8 cellular contexts compared by ENCODE assay signal in the genomic region with DNA sequence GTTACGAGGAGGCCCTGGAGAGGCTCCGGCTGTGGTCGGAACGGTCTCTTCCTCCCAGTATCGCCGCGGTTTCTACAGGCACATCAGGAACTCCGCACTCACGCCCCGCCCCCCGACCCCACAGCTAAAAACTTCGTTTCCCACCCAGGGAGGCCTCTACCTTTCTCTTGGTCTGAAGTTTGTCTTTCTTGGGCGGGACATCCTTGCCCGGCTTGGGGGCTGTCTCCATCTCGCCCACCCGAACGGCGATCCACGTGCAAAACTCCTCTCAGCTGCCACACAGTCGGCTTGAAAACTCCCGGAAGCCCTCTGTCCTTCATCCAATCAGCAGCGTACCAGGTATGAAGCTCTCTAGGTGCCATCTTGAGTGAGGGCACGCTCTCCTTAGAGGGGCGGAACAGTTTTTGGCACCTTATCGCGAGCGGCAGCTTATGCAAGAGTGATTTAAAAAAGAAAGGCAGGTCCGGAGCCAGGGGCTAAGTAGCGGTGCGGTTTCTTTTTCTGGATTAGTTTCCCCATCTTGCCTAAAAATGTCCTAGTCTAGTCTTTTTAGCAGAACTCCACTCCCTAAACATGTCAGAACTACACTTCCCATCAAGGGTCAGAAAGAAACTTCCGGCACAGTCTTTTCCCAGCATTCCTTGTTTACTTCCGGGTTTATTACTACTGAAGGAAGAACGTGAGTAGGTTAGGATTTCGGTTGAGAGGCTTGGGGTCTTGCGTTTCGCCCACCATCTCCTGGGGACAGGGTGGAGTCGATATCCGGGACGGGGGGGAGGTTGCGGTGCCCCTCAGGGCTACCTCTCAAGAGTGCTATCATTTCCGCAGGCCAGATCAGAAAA. TPM values are rescaled to one million over a fixed set of nuclear protein-coding genes. Genes with fewer than 3 reads are reported as not detected.
DNase-seq lines count a peak whose midpoint lies in the region; ATAC-seq and TF ChIP-seq lines count a peak whose summit lies in the region.

Gene PFDN6 (plus strand): TSS at position 660 of the 842 bp plus-strand sequence. CDS start 256 bp downstream, outside the sequence.
A gene with protein sequence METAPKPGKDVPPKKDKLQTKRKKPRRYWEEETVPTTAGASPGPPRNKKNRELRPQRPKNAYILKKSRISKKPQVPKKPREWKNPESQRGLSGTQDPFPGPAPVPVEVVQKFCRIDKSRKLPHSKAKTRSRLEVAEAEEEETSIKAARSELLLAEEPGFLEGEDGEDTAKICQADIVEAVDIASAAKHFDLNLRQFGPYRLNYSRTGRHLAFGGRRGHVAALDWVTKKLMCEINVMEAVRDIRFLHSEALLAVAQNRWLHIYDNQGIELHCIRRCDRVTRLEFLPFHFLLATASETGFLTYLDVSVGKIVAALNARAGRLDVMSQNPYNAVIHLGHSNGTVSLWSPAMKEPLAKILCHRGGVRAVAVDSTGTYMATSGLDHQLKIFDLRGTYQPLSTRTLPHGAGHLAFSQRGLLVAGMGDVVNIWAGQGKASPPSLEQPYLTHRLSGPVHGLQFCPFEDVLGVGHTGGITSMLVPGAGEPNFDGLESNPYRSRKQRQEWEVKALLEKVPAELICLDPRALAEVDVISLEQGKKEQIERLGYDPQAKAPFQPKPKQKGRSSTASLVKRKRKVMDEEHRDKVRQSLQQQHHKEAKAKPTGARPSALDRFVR (minus strand): TSS at position 298 of the 842 bp plus-strand sequence. CDS start 69 bp downstream, at position 229.

- H3K27me3 ChIP-seq in HL-60 (ENCODE audit: insufficient read depth, poor library complexity, severe bottlenecking): no peaks in the 10 kb centered on the region
- H3K27me3 ChIP-seq in lung (ENCODE audit: control insufficient read depth, insufficient read depth): no peaks in the 10 kb centered on the region

- no peaks in the 10 kb centered on the region for H3K27me3 Mint-ChIP-seq in activated CD4-positive, alpha-beta memory T cell treated with anti-CD3 and anti-CD28 coated beads, Interleukin-2, amount 10 ng/mL, durations not matched to agents 7 days and 5 days

- peak within 1 kb of the TSS; percentile 80 for H3K27ac Mint-ChIP-seq in activated CD4-positive, alpha-beta memory T cell treated with anti-CD3 and anti-CD28 coated beads, Interleukin-2, amount 10 ng/mL, durations not matched to agents 7 days and 5 days

- DNase-seq in CMK (ENCODE audit: low read depth) (peak; percentile 75), HL-60 (ENCODE audit: low read depth in 1 of 2, low spot score in 1 of 2) (peak; percentile 85 to 91), NCI-H82 treated with DMSO at 0.1 percent for 48 hours (lab: John Stamatoyannopoulos, UW; ENCODE audit: unreplicated experiment) (peak; percentile 96), lung (ENCODE audit: low spot score) (peak; percentile 87)
- peak; percentile 87 for DNase-seq in activated CD4-positive, alpha-beta memory T cell treated with anti-CD3 and anti-CD28 coated beads, Interleukin-2, amount 10 ng/mL, durations not matched to agents 7 days and 5 days
- DNase-seq in effector CD8-positive, alpha-beta T cell (lab: John Stamatoyannopoulos, UW): peak; percentile 69
- DNase-seq in stimulated activated CD8-positive, alpha-beta memory T cell treated with anti-CD3 and anti-CD28 coated beads, Interleukin-12 subunit alpha, Interleukin-12 subunit beta, amount 100 ng/mL, for 1 hour (ENCODE audit: low read depth): peak; percentile 65

- POLR2A ChIA-PET in activated CD4-positive, alpha-beta memory T cell treated with anti-CD3 and anti-CD28 coated beads, Interleukin-2, amount 10 ng/mL, durations not matched to agents 7 days and 5 days (lab: Charles Lee): interaction anchor here (1.0 to 14.3 kb wide), 18 partner anchors 10 to 317 kb away, joined by 3 to 234 read pairs (median 6); partner anchors contain the start of genes B3GALT4, KIFC1, RGL2 and RPS18

- 0% methylated on average over 41 of the region's 41 CpGs for WGBS in lung, 2 donors

- peaks cover 47% of the 10 kb centered on the region for H3K4me1 Mint-ChIP-seq in activated CD4-positive, alpha-beta memory T cell treated with anti-CD3 and anti-CD28 coated beads, Interleukin-2, amount 10 ng/mL, durations not matched to agents 7 days and 5 days

- CTCF ChIA-PET in activated CD4-positive, alpha-beta memory T cell treated with anti-CD3 and anti-CD28 coated beads, Interleukin-2, amount 10 ng/mL, durations not matched to agents 7 days and 5 days (lab: Charles Lee): interaction anchor here (0.5 to 3.1 kb wide), 7 partner anchors 9 to 100 kb away, joined by 3 to 29 read pairs (median 7); partner anchors contain the start of genes B3GALT4, RGL2, RPS18 and VPS52

- H3K36me3 Mint-ChIP-seq in activated CD4-positive, alpha-beta memory T cell treated with anti-CD3 and anti-CD28 coated beads, Interleukin-2, amount 10 ng/mL, durations not matched to agents 7 days and 5 days (ENCODE audit: low read depth): peaks cover 38% of the 10 kb centered on the region

- peak; percentile 92 for ATAC-seq in GM19463 (IDR thresholded peaks at IDR 0.05; ENCODE audit: unreplicated experiment)
- peak; percentile 93 for ATAC-seq in lung (ENCODE audit: insufficient read depth, low FRiP score)

- TF ChIP-seq CTCF in HL-60 (IDR thresholded peaks at IDR 0.05; ENCODE audit: insufficient read depth, low read length) (no peak), lung (IDR thresholded peaks at IDR 0.05; ENCODE audit: control extremely low read depth, extremely low read depth) (no peak)

- H3K9me3 ChIP-seq in lung (ENCODE audit: control insufficient read depth in 2 of 2, insufficient read depth in 1 of 2, low read length in 1 of 2): peaks cover 0 to 1% of the 10 kb centered on the region in 2 donors

- H3K4me3 ChIP-seq in HL-60 (replicated peaks; ENCODE audit: insufficient read depth, low read length) (peak within 1 kb of the TSS; percentile 79), lung (peak within 1 kb of the TSS; percentile 86)

- peaks cover 15 to 38% of the 10 kb centered on the region in 2 donors for H3K36me3 ChIP-seq in lung (ENCODE audit: control insufficient read depth in 2 of 2, insufficient read depth in 2 of 2, low read length in 2 of 2)

- H3K4me1 ChIP-seq in lung (ENCODE audit: control insufficient read depth in 2 of 2, insufficient read depth in 2 of 2, low read length in 2 of 2): peaks cover 0 to 15% of the 10 kb centered on the region in 2 donors

- no peaks in the 10 kb centered on the region for H3K9me3 Mint-ChIP-seq in activated CD4-positive, alpha-beta memory T cell treated with anti-CD3 and anti-CD28 coated beads, Interleukin-2, amount 10 ng/mL, durations not matched to agents 7 days and 5 days

- peak within 1 kb of the TSS; percentile 90 for H3K4me3 Mint-ChIP-seq in activated CD4-positive, alpha-beta memory T cell treated with anti-CD3 and anti-CD28 coated beads, Interleukin-2, amount 10 ng/mL, durations not matched to agents 7 days and 5 days

- peak within 1 kb of the TSS; percentile 69 for H3K27ac ChIP-seq in HL-60 (replicated peaks)
- peak within 1 kb of the TSS; percentile 43 to 65 for H3K27ac ChIP-seq in lung (ENCODE audit: low read depth in 1 of 2, low read length in 1 of 2)

RNA-seq across cellular contexts. Expression of gene PFDN6, which starts in this region (rescaled TPM):
- 10 to 100 TPM; 63.5 to 65.0 TPM for total RNA-seq in activated CD4-positive, alpha-beta memory T cell treated with anti-CD3 and anti-CD28 coated beads, Interleukin-2, amount 10 ng/mL, durations not matched to agents 7 days and 5 days
- 10 to 100 TPM; 21.8 to 42.2 TPM for total RNA-seq in lung
- polyA plus RNA-seq in lung: 100 to 1,000 TPM; 113 to 377 TPM

RNA-seq across cellular contexts. Expression of the second gene that starts in this region (rescaled TPM):
- 10 to 100 TPM; 37.5 to 41.7 TPM for total RNA-seq in activated CD4-positive, alpha-beta memory T cell treated with anti-CD3 and anti-CD28 coated beads, Interleukin-2, amount 10 ng/mL, durations not matched to agents 7 days and 5 days
- 10 to 100 TPM; 26.3 to 48.0 TPM for total RNA-seq in lung
- 10 to 100 TPM; 47.3 to 47.6 TPM for polyA plus RNA-seq in lung

Comparison
In these comparisons a context has a peak if more than half of its experiments do, and no peak if none do; other contexts are left out.
1. Peak in every context shown above with its lines: DNase-seq, ATAC-seq, H3K4me3 ChIP-seq and H3K27ac ChIP-seq.